ENCODE assay signal across 26 cellular contexts in genomic region chr4:32929738-32930688, GRCh38.
"Had no signal": no experiment of that assay in that cellular context is flagged by ENCODE, and none has a peak within 500 bp of the region (broad histone marks: within the 10 kb centered on the region; RNA-seq: fewer than 3 reads in every experiment).

No MANE protein-coding gene starts in this region.

- H3K36me3 ChIP-seq: ascending aorta, breast epithelium, esophagus muscularis mucosa, lower lobe of right lung, neutrophil, tibial artery had no signal

- H3K79me2 ChIP-seq: parathyroid adenoma had no signal

- FAIRE-seq: endothelial cell of umbilical vein, islet of Langerhans, urothelium cell line had no signal

- H3K27me3 ChIP-seq: ascending aorta, breast epithelium, esophagus muscularis mucosa, neutrophil, tibial artery had no signal

- H3K27ac ChIP-seq: ascending aorta, breast epithelium, esophagus muscularis mucosa, lower lobe of right lung, neutrophil, parathyroid adenoma, tibial artery had no signal

- H2AFZ ChIP-seq: parathyroid adenoma had no signal

- H3K4me1 ChIP-seq: ascending aorta, breast epithelium, lower lobe of right lung, parathyroid adenoma had no signal

- H3K4me3 ChIP-seq: ascending aorta, breast epithelium, esophagus muscularis mucosa, lower lobe of right lung, tibial artery had no signal

- DNase-seq: activated CD4-positive, alpha-beta T cell treated with anti-CD3 and anti-CD28 coated beads, Interleukin-2, amount 10 ng/mL, durations not matched to agents 7 days and 5 days; activated CD8-positive, alpha-beta memory T cell treated with anti-CD3 and anti-CD28 coated beads, Interleukin-2, amount 50 U/mL, for 4 hours; activated naive CD4-positive, alpha-beta T cell treated with anti-CD3 and anti-CD28 coated beads, Interleukin-2, amount 10 ng/mL, durations not matched to agents 7 days and 5 days; activated naive CD8-positive, alpha-beta T cell treated with anti-CD3 and anti-CD28 coated beads, Interleukin-2, amount 50 U/mL, for 24 hours; activated T-cell treated with anti-CD3 and anti-CD28 coated beads, Interleukin-2, amount 50 U/mL, for 4 hours; effector memory CD4-positive, alpha-beta T cell; glutamatergic neuron; hippocampal formation; left cardiac atrium; lower lobe of right lung; natural killer cell; stimulated activated CD4-positive, alpha-beta T cell treated with anti-CD3 and anti-CD28 coated beads, Interleukin-12 subunit alpha, Interleukin-12 subunit beta, amount 100 ng/mL, for 4 hours; stimulated activated CD4-positive, alpha-beta T cell treated with anti-CD3 and anti-CD28 coated beads, Interleukin-1b, Interleukin-23, amount 100 ng/mL, for 48 hours; stimulated activated naive CD8-positive, alpha-beta T cell treated with anti-CD3 and anti-CD28 coated beads, Interleukin-15, Interleukin-2, amounts not matched to agents 100 U/mL and 50 U/mL, for 24 hours; substantia nigra; T-helper 1 cell; T-helper 9 cell; tibial artery had no signal

- H3K9me3 ChIP-seq: ascending aorta, breast epithelium, esophagus muscularis mucosa, lower lobe of right lung, neutrophil, tibial artery had no signal

- ATAC-seq: activated naive CD8-positive, alpha-beta T cell treated with anti-CD3 and anti-CD28 coated beads, Interleukin-2, amount 50 U/mL, for 24 hours; activated T-cell treated with anti-CD3 and anti-CD28 coated beads, Interleukin-2, amount 50 U/mL, for 4 hours; left cardiac atrium; lower lobe of right lung; natural killer cell; stimulated activated naive CD8-positive, alpha-beta T cell treated with anti-CD3 and anti-CD28 coated beads, Interleukin-15, Interleukin-2, amounts not matched to agents 100 U/mL and 50 U/mL, for 24 hours had no signal

- H3K9ac ChIP-seq: parathyroid adenoma had no signal
